Comparison of ENCODE assay signal across 1 cellular context in genomic region chr6:114323784-114324183, GRCh38.
TF ChIP-seq lines count a peak whose summit lies in the region.

No MANE protein-coding gene starts in this region.

TF ChIP-seq in WTC11, 78 proteins besides CTCF, POLR2A, EP300 and RAD21 (continued from another document):
- TF ChIP-seq AR (CRISPR knock-in tag; IDR thresholded peaks at IDR 0.05) (no peak), ZBTB21 (CRISPR knock-in tag; IDR thresholded peaks at IDR 0.05; ENCODE audit: borderline replicate concordance) (no peak)
